ENCODE assay signal across 13 cellular contexts in genomic region chr11:61744181-61744580, GRCh38. TPM values are rescaled to one million over a fixed set of nuclear protein-coding genes. Genes with fewer than 3 reads are reported as not detected.
DNase-seq lines count a peak whose midpoint lies in the region; ATAC-seq, FAIRE-seq and TF ChIP-seq lines count a peak whose summit lies in the region.
"Had no signal": no experiment of that assay in that cellular context is flagged by ENCODE, and none has a peak within 500 bp of the region (broad histone marks: within the 10 kb centered on the region; RNA-seq: fewer than 3 reads in every experiment).

No MANE protein-coding gene starts in this region.

- H3K4me1 Mint-ChIP-seq in WTC11 (peaks cover 1% of the 10 kb centered on the region), neural crest cell (peaks cover 15% of the 10 kb centered on the region)
- no peaks in the 10 kb centered on the region for H3K4me1 Mint-ChIP-seq in naive thymus-derived CD4-positive, alpha-beta T cell
- H3K4me1 Mint-ChIP-seq: CD8-positive, alpha-beta memory T cell had no signal

- H3K4ac ChIP-seq in H1 (replicated peaks; ENCODE audit: insufficient read length, low read depth, low read length): no peak overlapping the region

- DNase-seq in WTC11 (ENCODE audit: low spot score) (no peak), H1 (ENCODE audit: low read depth in 1 of 2, low spot score in 2 of 2) (no peak), neural crest cell (ENCODE audit: low read depth, low spot score) (no peak), islet precursor cell (no peak), gastrocnemius medialis (no peak)
- DNase-seq in naive thymus-derived CD4-positive, alpha-beta T cell: no peak
- DNase-seq: Caco-2; CD8-positive, alpha-beta memory T cell; DND-41; GDM1 had no signal

- H4K8ac ChIP-seq in H1 (ENCODE audit: extremely low read depth, insufficient read depth, low read length): no peak overlapping the region

- POLR2A ChIA-PET in WTC11 (lab: Charles Lee): no interaction called here
- POLR2A ChIA-PET in H1 (lab: Charles Lee; ENCODE audit: partially characterized antibody): interaction anchor here (1.0 to 8.9 kb wide), 6 partner anchors 11 to 90 kb away, joined by 3 to 87 read pairs (median 4); partner anchors contain the start of genes FEN1 and TMEM258
- POLR2A ChIA-PET in naive thymus-derived CD4-positive, alpha-beta T cell (lab: Charles Lee): no interaction called here

- H3K4me1 ChIP-seq in H1 (replicated peaks in 1 of 4; ENCODE audit: control insufficient read depth in 3 of 4, insufficient read depth in 4 of 4, low read length in 3 of 4) (peaks cover 2 to 13% (median 3%) of the 10 kb centered on the region in 4 experiments), gastrocnemius medialis (no peaks in the 10 kb centered on the region)
- no peaks in the 10 kb centered on the region for H3K4me1 ChIP-seq in naive thymus-derived CD4-positive, alpha-beta T cell (ENCODE audit: control insufficient read depth in 2 of 2, insufficient read depth in 2 of 2, low read length in 2 of 2)

- intact Hi-C loops in naive thymus-derived CD4-positive, alpha-beta T cell (cut with micrococcal nuclease): no loop called here
- intact Hi-C loops in gastrocnemius medialis (cut with DNase I; ENCODE audit: low total_unique reads): no loop called here

- H3K27me3 ChIP-seq in H1 (replicated peaks in 1 of 4; ENCODE audit: control insufficient read depth in 3 of 4, extremely low read depth in 1 of 4, insufficient read depth in 3 of 4, low read length in 3 of 4): no peaks in the 10 kb centered on the region; a peak in 2 of 7 replicates
- no peaks in the 10 kb centered on the region for H3K27me3 ChIP-seq in naive thymus-derived CD4-positive, alpha-beta T cell (ENCODE audit: control insufficient read depth in 2 of 2, insufficient read depth in 2 of 2, low read length in 2 of 2)
- no peaks in the 10 kb centered on the region for H3K27me3 ChIP-seq in gastrocnemius medialis

- no peak overlapping the region for H3K9ac ChIP-seq in H1 (replicated peaks in 1 of 4; ENCODE audit: extremely low read depth in 1 of 4, low read depth in 3 of 4, low read length in 3 of 4)

- TF ChIP-seq POLR2A in H1 (IDR thresholded peaks at IDR 0.05; ENCODE audit: control extremely low read depth in 1 of 2, low read depth in 2 of 2, low read length in 2 of 2) (no peak), gastrocnemius medialis (IDR thresholded peaks at IDR 0.05) (no peak)

- no peak overlapping the region for H4K5ac ChIP-seq in H1 (ENCODE audit: insufficient read length, low read depth, low read length)

- no peak overlapping the region for H3K56ac ChIP-seq in H1 (replicated peaks; ENCODE audit: insufficient read length, low read depth, low read length)

- in situ Hi-C loops in gastrocnemius medialis (cut with MboI; ENCODE audit: low sequenced_read_pairs in 4 of 4): no loop called here

- H3K36me3 ChIP-seq in H1 (ENCODE audit: control insufficient read depth in 2 of 4, insufficient read depth in 4 of 4, low read length in 3 of 4) (peaks cover 0 to 9% (median 0%) of the 10 kb centered on the region in 4 experiments; a peak in 1 of 8 replicates), gastrocnemius medialis (no peaks in the 10 kb centered on the region)
- no peaks in the 10 kb centered on the region for H3K36me3 ChIP-seq in naive thymus-derived CD4-positive, alpha-beta T cell (ENCODE audit: control insufficient read depth in 2 of 3, insufficient read depth in 3 of 3, low read length in 3 of 3)

- no peak overlapping the region for H3K18ac ChIP-seq in H1 (ENCODE audit: extremely low read depth, low read length)

- H3K4me3 Mint-ChIP-seq in WTC11 (no peak overlapping the region), neural crest cell (no peak overlapping the region)
- H3K4me3 Mint-ChIP-seq in naive thymus-derived CD4-positive, alpha-beta T cell: no peak overlapping the region
- H3K4me3 Mint-ChIP-seq: CD8-positive, alpha-beta memory T cell; GM23338; H9 had no signal

- H2AFZ ChIP-seq in H1 (ENCODE audit: low read length): no peak overlapping the region
- H2AFZ ChIP-seq: GM23338 had no signal

- TF ChIP-seq CTCF in WTC11 (IDR thresholded peaks at IDR 0.05) (no peak), H1 (IDR thresholded peaks at IDR 0.05; ENCODE audit: control extremely low read depth in 1 of 3, insufficient read depth in 1 of 3, low read depth in 1 of 3, low read length in 3 of 3) (no peak), neural crest cell (conservative IDR thresholded peaks at IDR 0.05) (no peak), gastrocnemius medialis (IDR thresholded peaks at IDR 0.05 in 4 of 5, conservative IDR thresholded peaks at IDR 0.05 in 1 of 5) (no peak)

- H3K27ac Mint-ChIP-seq in WTC11 (no peak overlapping the region), neural crest cell (ENCODE audit: unreplicated experiment) (peak overlapping the region; percentile 35)
- no peak overlapping the region for H3K27ac Mint-ChIP-seq in naive thymus-derived CD4-positive, alpha-beta T cell
- H3K27ac Mint-ChIP-seq: CD8-positive, alpha-beta memory T cell; GM23338; H9 had no signal

- no peak overlapping the region for H4K91ac ChIP-seq in H1 (replicated peaks; ENCODE audit: insufficient read length, low read length)

- no peak overlapping the region for H2BK12ac ChIP-seq in H1 (ENCODE audit: low read depth, low read length)

- 0 out of 2 replicates have a peak, but pooled peaks cover 4% of the 10 kb centered on the region for H3K36me3 Mint-ChIP-seq in WTC11
- H3K36me3 Mint-ChIP-seq in neural crest cell (ENCODE audit: low read depth): peaks cover 3% of the 10 kb centered on the region
- peaks cover 0 to 4% (median 0%) of the 10 kb centered on the region in 5 donors for H3K36me3 Mint-ChIP-seq in naive thymus-derived CD4-positive, alpha-beta T cell
- H3K36me3 Mint-ChIP-seq: CD8-positive, alpha-beta memory T cell had no signal

- TF ChIP-seq RAD21 in H1 (IDR thresholded peaks at IDR 0.05 in 1 of 2, conservative IDR thresholded peaks at IDR 0.05 in 1 of 2; ENCODE audit: low read depth in 2 of 2, low read length in 2 of 2): no peak

- no peak overlapping the region for H2BK15ac ChIP-seq in H1 (ENCODE audit: low read length)

- no peaks in the 10 kb centered on the region; the same call in 1 of the 2 replicates for H3K23me2 ChIP-seq in H1 (ENCODE audit: low read depth, low read length)

- TF ChIP-seq EP300 in H1 (IDR thresholded peaks at IDR 0.05; ENCODE audit: borderline replicate concordance in 1 of 2, low read depth in 2 of 2, low read length in 2 of 2): no peak

- H3K27ac ChIP-seq in H1 (ENCODE audit: low read depth, low read length) (peak overlapping the region; percentile 56; the same call in 1 of the 2 replicates), gastrocnemius medialis (no peak overlapping the region)
- H3K27ac ChIP-seq in naive thymus-derived CD4-positive, alpha-beta T cell (ENCODE audit: low read depth, low read length): no peak overlapping the region
- H3K27ac ChIP-seq: A549 had no signal

- no peaks in the 10 kb centered on the region for H3K79me2 ChIP-seq in H1 (ENCODE audit: control insufficient read depth in 1 of 2, insufficient read depth in 2 of 2, low read length in 2 of 2)

- peaks cover under 1% of the 10 kb centered on the region; the same call in 1 of the 2 replicates for H3K27me3 Mint-ChIP-seq in WTC11 (ENCODE audit: low read depth)
- H3K27me3 Mint-ChIP-seq in neural crest cell (ENCODE audit: low read depth): peaks cover 6% of the 10 kb centered on the region
- H3K27me3 Mint-ChIP-seq in naive thymus-derived CD4-positive, alpha-beta T cell: peaks cover 1 to 6% (median 2%) of the 10 kb centered on the region in 5 donors

- H3K79me1 ChIP-seq in H1 (ENCODE audit: low read depth, low read length): no peaks in the 10 kb centered on the region

- no peak overlapping the region for H3K23ac ChIP-seq in H1 (ENCODE audit: insufficient read length)

- CTCF ChIA-PET in WTC11 (lab: Charles Lee): interaction anchor here (0.6 to 2.8 kb wide), 13 partner anchors 9 to 90 kb away, joined by 3 to 21 read pairs (median 5); partner anchors contain the start of gene MYRF
- CTCF ChIA-PET in H1 (lab: Charles Lee; ENCODE audit: partially characterized antibody): interaction anchor here (0.5 to 9.2 kb wide), 22 partner anchors 9 to 266 kb away, joined by 3 to 168 read pairs (median 4); partner anchors contain the start of genes FEN1 and TMEM258
- CTCF ChIA-PET in naive thymus-derived CD4-positive, alpha-beta T cell (lab: Charles Lee): interaction anchor here (0.9 kb wide), 1 partner anchor 11 kb away, joined by 4 read pairs; no protein-coding TSS in a partner anchor

- H3K9me3 ChIP-seq in H1 (ENCODE audit: insufficient read depth in 2 of 2, low read depth in 1 of 2, low read length in 1 of 2) (no peaks in the 10 kb centered on the region), gastrocnemius medialis (no peaks in the 10 kb centered on the region)
- no peaks in the 10 kb centered on the region for H3K9me3 ChIP-seq in naive thymus-derived CD4-positive, alpha-beta T cell (ENCODE audit: control insufficient read depth in 2 of 3, low read length in 3 of 3)
- H3K9me3 ChIP-seq: A549, Caco-2 had no signal

- no peaks in the 10 kb centered on the region for H3K9me3 Mint-ChIP-seq in WTC11
- no peaks in the 10 kb centered on the region for H3K9me3 Mint-ChIP-seq in neural crest cell
- peaks cover 0 to under 1% (median 0%) of the 10 kb centered on the region in 11 donors for H3K9me3 Mint-ChIP-seq in naive thymus-derived CD4-positive, alpha-beta T cell
- H3K9me3 Mint-ChIP-seq: CD8-positive, alpha-beta memory T cell; GM23338; H9 had no signal

- ATAC-seq in WTC11 (no peak), gastrocnemius medialis (no peak)
- ATAC-seq in naive thymus-derived CD4-positive, alpha-beta T cell: no peak
- ATAC-seq: A549 had no signal

- no peak overlapping the region for H2BK5ac ChIP-seq in H1 (ENCODE audit: low read depth, low read length)

- H3K4me3 ChIP-seq in H1 (ENCODE audit: extremely low read depth in 1 of 4, insufficient read depth in 2 of 4, low read depth in 3 of 4, low read length in 4 of 4) (no peak overlapping the region), gastrocnemius medialis (no peak overlapping the region)
- no peak overlapping the region for H3K4me3 ChIP-seq in naive thymus-derived CD4-positive, alpha-beta T cell (ENCODE audit: low read length)
- H3K4me3 ChIP-seq: A549, GM23338 had no signal

- no peak for FAIRE-seq in H1 (lab: Jason Lieb, UNC)
- FAIRE-seq: A549 had no signal

- no peak overlapping the region for H2BK20ac ChIP-seq in H1 (ENCODE audit: low read length)

- WGBS in H1 (ENCODE audit: extremely low coverage in 1 of 2, insufficient coverage in 1 of 2, insufficient read length in 1 of 2, insufficient replicate concordance in 2 of 2, low coverage in 1 of 2, low lambda C conversion rate in 2 of 2, missing lambda C conversion rate in 1 of 2), 2 experiments: 89% methylated on average over 20 of the region's 20 CpGs; no CpG with 5 or more reads in 1 of the 2 experiments

- no peaks in the 10 kb centered on the region for H4K20me1 ChIP-seq in H1 (replicated peaks in 1 of 2; ENCODE audit: control insufficient read depth in 1 of 2, insufficient read depth in 2 of 2, low read length in 2 of 2)

- no peak overlapping the region for H3K4me2 ChIP-seq in H1 (ENCODE audit: insufficient read depth in 1 of 2, low read depth in 2 of 2, low read length in 2 of 2)
- H3K4me2 ChIP-seq: A549, GM23338 had no signal

- no peak overlapping the region for H2AK5ac ChIP-seq in H1 (ENCODE audit: low read depth, low read length)

- no peak overlapping the region for H3K14ac ChIP-seq in H1 (ENCODE audit: insufficient read length)

- H2BK120ac ChIP-seq in H1 (replicated peaks; ENCODE audit: low read depth, low read length): no peak overlapping the region

RNA-seq across cellular contexts. Expression of gene MYRF, which starts 8.3 kb away (rescaled TPM):
- total RNA-seq in WTC11 (2021) (4.9 to 5.9 TPM (median 5.2 TPM) in 3 replicates), neural crest cell (3.5 and 3.9 TPM in 2 replicates), gastrocnemius medialis (under 1 TPM in 1 of 4 donors, not detected in 3; 0.07 TPM)
- total RNA-seq in H1 (2021; fragmentation: NEBNext Ultra II Directional; extraction: Animal tissue kit (Norgen Biotek cat#: 25700)): 6.0 TPM in 2 replicates
- 6.1 and 7.6 TPM in 2 replicates for polyA plus RNA-seq in H1 (2011; rRNA removed)
- polyA plus RNA-seq in H1 (2011; cell fraction: cytosol; rRNA removed): 4.4 TPM
- 37.7 TPM for polyA plus RNA-seq in H1 (2011; cell fraction: nucleus; rRNA removed)
- 3.9 to 7.2 TPM (median 6.2 TPM) in 4 replicates for polyA plus RNA-seq in H1 (2012, experiment 1 of 2)
- 3.1 TPM for polyA plus RNA-seq in H1 (2012, experiment 2 of 2)
- 5.1 TPM for polyA plus RNA-seq in H1 (2013, experiment 1 of 2)
- 4.7 TPM for polyA plus RNA-seq in H1 (2013, experiment 2 of 2)
- polyA minus RNA-seq in H1 (2011; rRNA and poly(A)+ RNA removed): 3.0 and 4.7 TPM in 2 replicates
- 3.7 TPM for polyA minus RNA-seq in H1 (2011; cell fraction: cytosol; rRNA and poly(A)+ RNA removed)
- polyA minus RNA-seq in H1 (2011; cell fraction: nucleus; rRNA and poly(A)+ RNA removed): 9.6 TPM
- 1 to 10 TPM in 1 of 5 experiments, under 1 TPM in 4; 0.19 to 1.5 (median 0.29) TPM for total RNA-seq in naive thymus-derived CD4-positive, alpha-beta T cell
- under 1 TPM in 1 of 2 donors, not detected in 1; 0.44 TPM for polyA plus RNA-seq in naive thymus-derived CD4-positive, alpha-beta T cell

RNA-seq across cellular contexts. Expression of gene TMEM258, which starts 48.2 kb away (rescaled TPM):
- total RNA-seq in WTC11 (2021) (175 to 192 TPM (median 190 TPM) in 3 replicates), neural crest cell (162 and 174 TPM in 2 replicates), gastrocnemius medialis (10 to 100 TPM; 36.5 to 51.8 (median 47.2) TPM)
- total RNA-seq in H1 (2021; fragmentation: NEBNext Ultra II Directional; extraction: Animal tissue kit (Norgen Biotek cat#: 25700)): 186 and 191 TPM in 2 replicates
- polyA plus RNA-seq in H1 (2011; rRNA removed): 622 and 759 TPM in 2 replicates
- 508 TPM for polyA plus RNA-seq in H1 (2011; cell fraction: cytosol; rRNA removed)
- polyA plus RNA-seq in H1 (2011; cell fraction: nucleus; rRNA removed): 357 TPM
- polyA plus RNA-seq in H1 (2012, experiment 1 of 2): 367 to 567 TPM (median 473 TPM) in 4 replicates
- 392 TPM for polyA plus RNA-seq in H1 (2012, experiment 2 of 2)
- 338 TPM for polyA plus RNA-seq in H1 (2013, experiment 1 of 2)
- polyA plus RNA-seq in H1 (2013, experiment 2 of 2): 352 TPM
- 163 and 184 TPM in 2 replicates for polyA minus RNA-seq in H1 (2011; rRNA and poly(A)+ RNA removed)
- 130 TPM for polyA minus RNA-seq in H1 (2011; cell fraction: cytosol; rRNA and poly(A)+ RNA removed)
- polyA minus RNA-seq in H1 (2011; cell fraction: nucleus; rRNA and poly(A)+ RNA removed): 123 TPM
- 100 to 1,000 TPM in 1 of 5 experiments, 10 to 100 TPM in 4; 58.4 to 182 (median 83.3) TPM for total RNA-seq in naive thymus-derived CD4-positive, alpha-beta T cell
- 100 to 1,000 TPM; 149 to 229 TPM for polyA plus RNA-seq in naive thymus-derived CD4-positive, alpha-beta T cell

RNA-seq across cellular contexts. Expression of gene FEN1, which starts 48.5 kb away (rescaled TPM):
- total RNA-seq in WTC11 (2021) (72.3 to 96.3 TPM (median 73.2 TPM) in 3 replicates), neural crest cell (99.6 TPM in 2 replicates), gastrocnemius medialis (10 to 100 TPM in 2 of 4 donors, 1 to 10 TPM in 2; 7.4 to 15.7 (median 9.5) TPM)
- 84.5 and 86.1 TPM in 2 replicates for total RNA-seq in H1 (2021; fragmentation: NEBNext Ultra II Directional; extraction: Animal tissue kit (Norgen Biotek cat#: 25700))
- polyA plus RNA-seq in H1 (2011; rRNA removed): 52.6 and 52.9 TPM in 2 replicates
- polyA plus RNA-seq in H1 (2011; cell fraction: cytosol; rRNA removed): 75.9 TPM
- 39.1 TPM for polyA plus RNA-seq in H1 (2011; cell fraction: nucleus; rRNA removed)
- 91.9 to 107 TPM (median 97.9 TPM) in 4 replicates for polyA plus RNA-seq in H1 (2012, experiment 1 of 2)
- polyA plus RNA-seq in H1 (2012, experiment 2 of 2): 35.6 TPM
- 52.4 TPM for polyA plus RNA-seq in H1 (2013, experiment 1 of 2)
- 55.2 TPM for polyA plus RNA-seq in H1 (2013, experiment 2 of 2)
- polyA minus RNA-seq in H1 (2011; rRNA and poly(A)+ RNA removed): 74.7 and 76.2 TPM in 2 replicates
- 43.7 TPM for polyA minus RNA-seq in H1 (2011; cell fraction: cytosol; rRNA and poly(A)+ RNA removed)
- polyA minus RNA-seq in H1 (2011; cell fraction: nucleus; rRNA and poly(A)+ RNA removed): 41.1 TPM
- total RNA-seq in naive thymus-derived CD4-positive, alpha-beta T cell: 100 to 1,000 TPM in 1 of 5 experiments, 10 to 100 TPM in 1, 1 to 10 TPM in 3; 7.6 to 101 (median 7.9) TPM
- 10 to 100 TPM; 10.3 to 17.7 TPM for polyA plus RNA-seq in naive thymus-derived CD4-positive, alpha-beta T cell
